Comparison of ENCODE assay signal across 20 cellular contexts in genomic region chr3:151933224-151933858, GRCh38. TPM values are rescaled to one million over a fixed set of nuclear protein-coding genes. Genes with fewer than 3 reads are reported as not detected.
DNase-seq lines count a peak whose midpoint lies in the region; ATAC-seq, FAIRE-seq and TF ChIP-seq lines count a peak whose summit lies in the region.
"Had no signal": no experiment of that assay in that cellular context is flagged by ENCODE, and none has a peak within 500 bp of the region (broad histone marks: within the 10 kb centered on the region; RNA-seq: fewer than 3 reads in every experiment).

No MANE protein-coding gene starts in this region.

- TF ChIP-seq CTCF in IMR-90 (conservative IDR thresholded peaks at IDR 0.05; ENCODE audit: low read depth, low read length) = no peak
- no peak for TF ChIP-seq CTCF in endothelial cell of umbilical vein (IDR thresholded peaks at IDR 0.05; ENCODE audit: extremely low read depth in 1 of 2, insufficient read depth in 1 of 2, low read depth in 1 of 2, low read length in 2 of 2)
- no peak for TF ChIP-seq CTCF in osteoblast (IDR thresholded peaks at IDR 0.05; ENCODE audit: extremely low read depth, low read depth, low read length)

- H3K9ac ChIP-seq in IMR-90 (ENCODE audit: low read depth, low read length) (no peak overlapping the region), endothelial cell of umbilical vein (replicated peaks; ENCODE audit: extremely low read depth, insufficient read depth, low read length) (no peak overlapping the region)

- DNase-seq in AG20443 (ENCODE audit: low spot score) = peak; percentile 31
- no peak for DNase-seq in IMR-90
- no peak for DNase-seq in endothelial cell of umbilical vein (ENCODE audit: low read depth, low spot score)
- DNase-seq in osteoblast (ENCODE audit: insufficient read length, low spot score, missing footprints) = no peak
- no peak for DNase-seq in pons (ENCODE audit: low spot score)
- no peak for DNase-seq in anterior cingulate cortex (lab: John Stamatoyannopoulos, UW)
- DNase-seq: activated CD4-positive, alpha-beta T cell treated with anti-CD3 and anti-CD28 coated beads for 1 hour; CD4-positive, alpha-beta memory T cell; DMS53; NCI-H1694 treated with DMSO at 0.1 percent for 48 hours; nephron progenitor cell; Peyer's patch; stimulated activated CD4-positive, alpha-beta T cell treated with anti-CD3 and anti-CD28 coated beads, Interleukin-12 subunit alpha, Interleukin-12 subunit beta, amount 100 ng/mL, for 4 hours; stimulated activated CD8-positive, alpha-beta memory T cell treated with anti-CD3 and anti-CD28 coated beads, Interleukin-4, amount 100 ng/mL, for 48 hours; substantia nigra had no signal

- no peak overlapping the region for H2BK120ac ChIP-seq in IMR-90 (ENCODE audit: low read depth, low read length)

- H3K36me3 ChIP-seq in IMR-90 (ENCODE audit: control insufficient read depth, insufficient read depth, low read length) = no peaks in the 10 kb centered on the region
- no peaks in the 10 kb centered on the region for H3K36me3 ChIP-seq in endothelial cell of umbilical vein (ENCODE audit: control insufficient read depth in 2 of 2, extremely low read depth in 1 of 2, insufficient read depth in 2 of 2, low read length in 2 of 2)
- no peaks in the 10 kb centered on the region for H3K36me3 ChIP-seq in osteoblast (ENCODE audit: insufficient read depth, low read length)
- H3K36me3 ChIP-seq: Peyer's patch had no signal

- H3K4me3 ChIP-seq in IMR-90 (ENCODE audit: insufficient read depth, low read depth, low read length) (no peak overlapping the region), endothelial cell of umbilical vein (replicated peaks in 1 of 3; ENCODE audit: insufficient read depth in 1 of 3, low read depth in 1 of 3, low read length in 3 of 3) (no peak overlapping the region), osteoblast (ENCODE audit: insufficient read depth, low read length) (no peak overlapping the region)
- H3K4me3 ChIP-seq: Peyer's patch had no signal

- ATAC-seq in IMR-90 (ENCODE audit: low read depth) (no peak), HG03571 (IDR thresholded peaks at IDR 0.05; ENCODE audit: unreplicated experiment) (no peak), HG02852 (IDR thresholded peaks at IDR 0.05; ENCODE audit: unreplicated experiment) (no peak)
- ATAC-seq: activated naive CD4-positive, alpha-beta T cell treated with anti-CD3 and anti-CD28 coated beads, Interleukin-2, amount 50 U/mL, for 72 hours had no signal

- H4K20me1 ChIP-seq in IMR-90 (ENCODE audit: insufficient read depth, low read length) (no peaks in the 10 kb centered on the region), endothelial cell of umbilical vein (replicated peaks; ENCODE audit: control insufficient read depth, extremely low read depth, insufficient read depth, low read length) (no peaks in the 10 kb centered on the region), osteoblast (ENCODE audit: insufficient read depth, low read length) (no peaks in the 10 kb centered on the region)

- TF ChIP-seq RAD21 in IMR-90 (IDR thresholded peaks at IDR 0.05; ENCODE audit: low read length) = no peak

- no peak overlapping the region for H3K14ac ChIP-seq in IMR-90 (replicated peaks; ENCODE audit: low read depth, low read length)

- H4K91ac ChIP-seq in IMR-90 (ENCODE audit: insufficient read depth, low read depth, low read length) = no peak overlapping the region

- TF ChIP-seq POLR2A in IMR-90 (IDR thresholded peaks at IDR 0.05; ENCODE audit: low read depth, low read length) (no peak), endothelial cell of umbilical vein (IDR thresholded peaks at IDR 0.05; ENCODE audit: low read depth, low read length) (no peak)

- H3K18ac ChIP-seq in IMR-90 (ENCODE audit: low read depth, low read length) = no peak overlapping the region; the same call in 1 of the 2 replicates

- H3K4ac ChIP-seq in IMR-90 (ENCODE audit: low read depth, low read length) = no peak overlapping the region

- H2AK9ac ChIP-seq in IMR-90 (replicated peaks; ENCODE audit: low read depth, low read length, poor library complexity) = no peak overlapping the region

- POLR2A ChIA-PET in IMR-90 (lab: Charles Lee; ENCODE audit: unreplicated experiment) (no interaction called here), endothelial cell of umbilical vein (lab: Charles Lee) (no interaction called here)

- no peaks in the 10 kb centered on the region for H3K79me1 ChIP-seq in IMR-90 (ENCODE audit: low read depth in 1 of 2, low read length in 2 of 2)

- H3K23ac ChIP-seq in IMR-90 (ENCODE audit: low read depth, low read length) = no peak overlapping the region

- no peak overlapping the region for H2BK5ac ChIP-seq in IMR-90 (ENCODE audit: low read depth, low read length, poor library complexity, severe bottlenecking)

- H2BK15ac ChIP-seq in IMR-90 (ENCODE audit: low read depth, low read length) = no peak overlapping the region

- WGBS in IMR-90 (ENCODE audit: extremely low coverage in 2 of 2, insufficient read length in 1 of 2), 2 experiments = no CpG with 5 or more reads among the region's 2 CpGs

- H3K4me2 ChIP-seq in IMR-90 (ENCODE audit: low read depth, low read length) = no peak overlapping the region
- no peak overlapping the region for H3K4me2 ChIP-seq in endothelial cell of umbilical vein (ENCODE audit: insufficient read depth, low read length)
- H3K4me2 ChIP-seq in osteoblast (ENCODE audit: insufficient read depth, low read length) = no peak overlapping the region

- intact Hi-C loops in IMR-90 (cut with micrococcal nuclease) = no loop called here
- intact Hi-C loops in endothelial cell of umbilical vein (cut with micrococcal nuclease) = no loop called here

- H2AK5ac ChIP-seq in IMR-90 (ENCODE audit: low read depth, low read length) = no peak overlapping the region

- H3K27me3 ChIP-seq in IMR-90 (ENCODE audit: control insufficient read depth, insufficient read depth, low read length) = no peaks in the 10 kb centered on the region
- no peaks in the 10 kb centered on the region for H3K27me3 ChIP-seq in endothelial cell of umbilical vein (ENCODE audit: control insufficient read depth in 2 of 2, insufficient read depth in 2 of 2, low read length in 2 of 2)
- H3K27me3 ChIP-seq in osteoblast (ENCODE audit: insufficient read depth, low read length) = no peaks in the 10 kb centered on the region
- H3K27me3 ChIP-seq: Peyer's patch had no signal

- H3K56ac ChIP-seq in IMR-90 (ENCODE audit: extremely low read depth, insufficient read depth, low read length) = no peak overlapping the region

- no peak overlapping the region for H2AFZ ChIP-seq in IMR-90 (replicated peaks; ENCODE audit: low read length, poor library complexity)
- peak overlapping the region; percentile 47 for H2AFZ ChIP-seq in endothelial cell of umbilical vein (ENCODE audit: low read depth, low read length)
- peak overlapping the region; percentile 1 for H2AFZ ChIP-seq in osteoblast (ENCODE audit: low read length)

- dilution Hi-C loops in IMR-90 (cut with HindIII; ENCODE audit: low sequenced_read_pairs, unreplicated experiment) = no loop called here
- dilution Hi-C loops in endothelial cell of umbilical vein (cut with MboI; ENCODE audit: extremely low pct_ligation_motif_present, low sequenced_read_pairs) = no loop called here

- H4K5ac ChIP-seq in IMR-90 (ENCODE audit: low read depth, low read length) = no peak overlapping the region

- H3K9me1 ChIP-seq in IMR-90 (ENCODE audit: insufficient read depth, low read length) = no peaks in the 10 kb centered on the region
- H3K9me1 ChIP-seq in endothelial cell of umbilical vein (replicated peaks; ENCODE audit: control insufficient read depth, extremely low read depth, insufficient read depth, low read length) = no peaks in the 10 kb centered on the region

- H3K4me1 ChIP-seq in IMR-90 (ENCODE audit: control insufficient read depth, insufficient read depth, low read length) (no peaks in the 10 kb centered on the region), endothelial cell of umbilical vein (ENCODE audit: control insufficient read depth, extremely low read depth, insufficient read depth, low read length) (peaks cover 8% of the 10 kb centered on the region), osteoblast (ENCODE audit: insufficient read depth, low read length) (peaks cover 10% of the 10 kb centered on the region)
- H3K4me1 ChIP-seq: Peyer's patch had no signal

- no peak overlapping the region for H4K8ac ChIP-seq in IMR-90 (ENCODE audit: low read depth in 2 of 2, low read length in 2 of 2)

- CTCF ChIA-PET in IMR-90 (lab: Yijun Ruan, JAX) = interaction anchor here (0.5 kb wide), 1 partner anchor 1171 kb away, joined by 3 read pairs; no protein-coding TSS in a partner anchor
- CTCF ChIA-PET in endothelial cell of umbilical vein (lab: Charles Lee) = no interaction called here

- in situ Hi-C loops in IMR-90 (cut with MboI; ENCODE audit: low sequenced_read_pairs) = no loop called here

- H3K27ac ChIP-seq in IMR-90 (ENCODE audit: insufficient read depth, low read length) = no peak overlapping the region
- no peak overlapping the region for H3K27ac ChIP-seq in endothelial cell of umbilical vein (ENCODE audit: insufficient read depth, low read depth, low read length)
- H3K27ac ChIP-seq in osteoblast (ENCODE audit: low read depth, low read length) = no peak overlapping the region
- H3K27ac ChIP-seq: Peyer's patch had no signal

- no peak for FAIRE-seq in endothelial cell of umbilical vein (lab: Jason Lieb, UNC)
- FAIRE-seq: colon had no signal

- H2BK20ac ChIP-seq in IMR-90 (ENCODE audit: low read depth, low read length) = no peak overlapping the region

- H3K79me2 ChIP-seq in endothelial cell of umbilical vein (ENCODE audit: control insufficient read depth, insufficient read depth, low read length) = no peaks in the 10 kb centered on the region
- no peaks in the 10 kb centered on the region for H3K79me2 ChIP-seq in osteoblast (ENCODE audit: insufficient read depth, low read length)

- H3K9me3 ChIP-seq in IMR-90 (ENCODE audit: control insufficient read depth, insufficient read depth, low read length) = no peaks in the 10 kb centered on the region
- H3K9me3 ChIP-seq in endothelial cell of umbilical vein (replicated peaks; ENCODE audit: control insufficient read depth, insufficient read depth, low read length) = no peaks in the 10 kb centered on the region
- H3K9me3 ChIP-seq in osteoblast (ENCODE audit: low read depth, low read length) = no peaks in the 10 kb centered on the region
- H3K9me3 ChIP-seq: Peyer's patch had no signal

- BruUV-seq in IMR-90 (replicated peaks; lab: Mats Ljungman, UMichigan) = no TSS peak
- no TSS peak for BruUV-seq in endothelial cell of umbilical vein (replicated peaks; lab: Mats Ljungman, UMichigan)

RNA-seq across cellular contexts. Expression of gene SUCNR1, which starts 59.9 kb away (rescaled TPM):
- total RNA-seq in IMR-90 (2012; rRNA removed) (not detected in 2 replicates), endothelial cell of umbilical vein (not detected in 2 replicates), osteoblast (under 0.01 TPM in 1 of 2 replicates, not detected in the other)
- polyA plus RNA-seq in IMR-90 (2012; rRNA removed) (not detected in 2 replicates), endothelial cell of umbilical vein (not detected in 2 replicates)
- polyA plus RNA-seq in IMR-90 (2012; cell fraction: cytosol; rRNA removed) = not detected in 2 replicates
- not detected in 2 replicates for polyA plus RNA-seq in IMR-90 (2012; cell fraction: nucleus; rRNA removed; ENCODE audit: low replicate concordance)
- polyA plus RNA-seq in endothelial cell of umbilical vein (2011; cell fraction: cytosol; rRNA removed) = not detected in 2 replicates
- polyA plus RNA-seq in endothelial cell of umbilical vein (2011; cell fraction: nucleus; rRNA removed) = 0.04 TPM in 1 of 2 replicates, not detected in the other
- polyA plus RNA-seq in endothelial cell of umbilical vein (2012) = not detected in 2 replicates
- polyA minus RNA-seq in endothelial cell of umbilical vein = not detected in 2 replicates
- not detected for polyA minus RNA-seq in endothelial cell of umbilical vein (2011; cell fraction: cytosol; rRNA and poly(A)+ RNA removed)
- not detected in 2 replicates for polyA minus RNA-seq in endothelial cell of umbilical vein (2011; cell fraction: nucleus; rRNA and poly(A)+ RNA removed)
- total RNA-seq: activated naive CD4-positive, alpha-beta T cell treated with anti-CD3 and anti-CD28 coated beads, Interleukin-2, amount 50 U/mL, for 72 hours; activated T-helper 1 cell treated with anti-CD3 and anti-CD28 coated beads, Interleukin-12 subunit alpha, Interleukin-12 subunit beta, Interleukin-2, Interleukin-4 antibody, amounts not matched to agents 30 ng/mL and 10 ng/mL and 1 ng/mL, durations not matched to agents 14 hours and 24 hours and 36 hours had no signal
- polyA plus RNA-seq: CD4-positive, alpha-beta memory T cell had no signal
